ENCODE assay signal across 1 cellular context in the genomic region with DNA sequence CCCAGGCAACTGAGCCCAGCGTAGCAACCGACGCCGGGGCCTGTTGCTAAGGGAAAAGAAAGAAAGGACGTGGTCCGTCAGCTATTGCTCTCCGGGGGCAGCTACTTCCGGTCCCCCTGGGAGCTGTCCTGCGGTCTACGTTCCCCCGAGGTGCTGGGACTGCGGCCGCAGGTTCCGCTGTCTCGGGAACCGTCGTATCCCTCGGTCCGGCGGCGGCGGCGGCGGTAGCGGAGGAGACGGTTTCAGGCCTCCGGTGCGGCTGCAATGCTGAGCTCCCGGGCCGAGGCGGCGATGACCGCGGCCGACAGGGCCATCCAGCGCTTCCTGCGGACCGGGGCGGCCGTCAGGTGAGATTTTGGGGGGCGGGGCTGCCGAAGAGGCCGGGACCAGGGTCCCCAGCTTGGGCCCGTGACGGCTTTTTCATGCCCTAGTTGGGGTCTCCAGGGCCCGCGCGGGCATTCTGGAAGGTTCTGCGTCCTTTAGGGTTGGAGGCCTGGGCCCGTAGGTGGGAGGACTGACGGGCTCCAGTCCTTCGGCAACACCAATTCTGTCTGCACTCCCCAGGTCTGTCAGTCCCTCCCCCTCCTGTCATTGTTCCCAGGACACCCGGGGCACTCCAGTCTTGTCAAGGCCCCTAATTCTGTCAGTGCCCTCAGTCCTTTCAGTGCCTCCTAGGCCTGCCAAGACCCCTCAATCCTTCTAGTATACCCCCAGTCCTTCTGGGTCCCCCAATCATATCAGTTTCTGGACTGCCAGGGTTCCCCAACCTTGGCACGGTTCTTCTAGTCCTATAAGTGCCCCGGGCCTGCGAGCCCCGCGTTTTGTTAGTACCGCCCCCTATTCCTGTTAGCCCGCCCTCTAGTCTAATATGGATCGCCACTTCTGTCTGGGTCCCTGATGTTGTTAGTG.
TF ChIP-seq lines count a peak whose summit lies in the region.

A gene with protein sequence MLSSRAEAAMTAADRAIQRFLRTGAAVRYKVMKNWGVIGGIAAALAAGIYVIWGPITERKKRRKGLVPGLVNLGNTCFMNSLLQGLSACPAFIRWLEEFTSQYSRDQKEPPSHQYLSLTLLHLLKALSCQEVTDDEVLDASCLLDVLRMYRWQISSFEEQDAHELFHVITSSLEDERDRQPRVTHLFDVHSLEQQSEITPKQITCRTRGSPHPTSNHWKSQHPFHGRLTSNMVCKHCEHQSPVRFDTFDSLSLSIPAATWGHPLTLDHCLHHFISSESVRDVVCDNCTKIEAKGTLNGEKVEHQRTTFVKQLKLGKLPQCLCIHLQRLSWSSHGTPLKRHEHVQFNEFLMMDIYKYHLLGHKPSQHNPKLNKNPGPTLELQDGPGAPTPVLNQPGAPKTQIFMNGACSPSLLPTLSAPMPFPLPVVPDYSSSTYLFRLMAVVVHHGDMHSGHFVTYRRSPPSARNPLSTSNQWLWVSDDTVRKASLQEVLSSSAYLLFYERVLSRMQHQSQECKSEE (plus strand): TSS at position 162 of the 909 bp plus-strand sequence. CDS start 103 bp downstream, at position 265.

TF ChIP-seq in GM12878, 131 proteins besides CTCF, POLR2A, EP300 and RAD21 (continued from another document and continues in another):
- TF ChIP-seq NFIC (IDR thresholded peaks at IDR 0.05; ENCODE audit: low read depth, low read length) (no peak), SUZ12 (IDR thresholded peaks at IDR 0.05; ENCODE audit: unreplicated experiment) (no peak), ZNF622 (IDR thresholded peaks at IDR 0.05) (no peak), DPF2 (IDR thresholded peaks at IDR 0.05) (peak; percentile 70), EED (IDR thresholded peaks at IDR 0.05; ENCODE audit: low read depth) (peak; percentile 79), STAT1 (conservative IDR thresholded peaks at IDR 0.05) (peak; percentile 100), SMAD1 (IDR thresholded peaks at IDR 0.05; ENCODE audit: low read depth, partially characterized antibody) (no peak), LARP7 (IDR thresholded peaks at IDR 0.05) (peak; percentile 92), ZSCAN29 (IDR thresholded peaks at IDR 0.05) (peak; percentile 85), SMC3 (IDR thresholded peaks at IDR 0.05; ENCODE audit: borderline replicate concordance, low read length) (no peak), HCFC1 (IDR thresholded peaks at IDR 0.05; ENCODE audit: low read length) (peak; percentile 94), ZNF207 (IDR thresholded peaks at IDR 0.05; ENCODE audit: borderline replicate concordance) (peak; percentile 99), PAX5 (IDR thresholded peaks at IDR 0.05; ENCODE audit: borderline replicate concordance, low read depth, low read length) (peak; percentile 44; the same call in 1 of the 2 replicates), KDM1A (IDR thresholded peaks at IDR 0.05; ENCODE audit: borderline replicate concordance) (no peak), ETV6 (conservative IDR thresholded peaks at IDR 0.05 in 1 of 2, IDR thresholded peaks at IDR 0.05 in 1 of 2; ENCODE audit: borderline replicate concordance in 1 of 2, low read depth in 1 of 2) (peak in 1 of 2 experiments; percentile 67; a peak in 1 of 4 replicates), TBL1XR1 (IDR thresholded peaks at IDR 0.05; ENCODE audit: low read depth, low read length) (peak; percentile 56; the same call in 1 of the 2 replicates), ZNF24 (IDR thresholded peaks at IDR 0.05) (peak; percentile 72), MYC (IDR thresholded peaks at IDR 0.05; ENCODE audit: insufficient read depth, insufficient read length, insufficient replicate concordance, low read length, severe bottlenecking) (no peak), JUND (IDR thresholded peaks at IDR 0.05; ENCODE audit: low read depth, low read length) (no peak), ZZZ3 (IDR thresholded peaks at IDR 0.05; ENCODE audit: control insufficient read depth, insufficient read length, low read depth) (peak; percentile 72), FOXM1 (IDR thresholded peaks at IDR 0.05; ENCODE audit: low read depth, low read length) (no peak), RFX5 (IDR thresholded peaks at IDR 0.05; ENCODE audit: low read depth, low read length) (no peak), TAF1 (IDR thresholded peaks at IDR 0.05; ENCODE audit: borderline replicate concordance, low read depth, low read length) (peak; percentile 73), SMARCA5 (IDR thresholded peaks at IDR 0.05) (peak; percentile 84), KAT2A (conservative IDR thresholded peaks at IDR 0.05; ENCODE audit: control insufficient read depth, low read depth, low read length) (no peak), RAD51 (IDR thresholded peaks at IDR 0.05) (no peak)
- TF ChIP-seq, protein P1, sequence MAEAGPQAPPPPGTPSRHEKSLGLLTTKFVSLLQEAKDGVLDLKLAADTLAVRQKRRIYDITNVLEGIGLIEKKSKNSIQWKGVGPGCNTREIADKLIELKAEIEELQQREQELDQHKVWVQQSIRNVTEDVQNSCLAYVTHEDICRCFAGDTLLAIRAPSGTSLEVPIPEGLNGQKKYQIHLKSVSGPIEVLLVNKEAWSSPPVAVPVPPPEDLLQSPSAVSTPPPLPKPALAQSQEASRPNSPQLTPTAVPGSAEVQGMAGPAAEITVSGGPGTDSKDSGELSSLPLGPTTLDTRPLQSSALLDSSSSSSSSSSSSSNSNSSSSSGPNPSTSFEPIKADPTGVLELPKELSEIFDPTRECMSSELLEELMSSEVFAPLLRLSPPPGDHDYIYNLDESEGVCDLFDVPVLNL (IDR thresholded peaks at IDR 0.05; ENCODE audit: low read depth, low read length) = no peak
- TF ChIP-seq, protein P2, sequence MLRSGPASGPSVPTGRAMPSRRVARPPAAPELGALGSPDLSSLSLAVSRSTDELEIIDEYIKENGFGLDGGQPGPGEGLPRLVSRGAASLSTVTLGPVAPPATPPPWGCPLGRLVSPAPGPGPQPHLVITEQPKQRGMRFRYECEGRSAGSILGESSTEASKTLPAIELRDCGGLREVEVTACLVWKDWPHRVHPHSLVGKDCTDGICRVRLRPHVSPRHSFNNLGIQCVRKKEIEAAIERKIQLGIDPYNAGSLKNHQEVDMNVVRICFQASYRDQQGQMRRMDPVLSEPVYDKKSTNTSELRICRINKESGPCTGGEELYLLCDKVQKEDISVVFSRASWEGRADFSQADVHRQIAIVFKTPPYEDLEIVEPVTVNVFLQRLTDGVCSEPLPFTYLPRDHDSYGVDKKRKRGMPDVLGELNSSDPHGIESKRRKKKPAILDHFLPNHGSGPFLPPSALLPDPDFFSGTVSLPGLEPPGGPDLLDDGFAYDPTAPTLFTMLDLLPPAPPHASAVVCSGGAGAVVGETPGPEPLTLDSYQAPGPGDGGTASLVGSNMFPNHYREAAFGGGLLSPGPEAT (IDR thresholded peaks at IDR 0.05; ENCODE audit: low read depth) = peak; percentile 95
- TF ChIP-seq, protein P3, sequence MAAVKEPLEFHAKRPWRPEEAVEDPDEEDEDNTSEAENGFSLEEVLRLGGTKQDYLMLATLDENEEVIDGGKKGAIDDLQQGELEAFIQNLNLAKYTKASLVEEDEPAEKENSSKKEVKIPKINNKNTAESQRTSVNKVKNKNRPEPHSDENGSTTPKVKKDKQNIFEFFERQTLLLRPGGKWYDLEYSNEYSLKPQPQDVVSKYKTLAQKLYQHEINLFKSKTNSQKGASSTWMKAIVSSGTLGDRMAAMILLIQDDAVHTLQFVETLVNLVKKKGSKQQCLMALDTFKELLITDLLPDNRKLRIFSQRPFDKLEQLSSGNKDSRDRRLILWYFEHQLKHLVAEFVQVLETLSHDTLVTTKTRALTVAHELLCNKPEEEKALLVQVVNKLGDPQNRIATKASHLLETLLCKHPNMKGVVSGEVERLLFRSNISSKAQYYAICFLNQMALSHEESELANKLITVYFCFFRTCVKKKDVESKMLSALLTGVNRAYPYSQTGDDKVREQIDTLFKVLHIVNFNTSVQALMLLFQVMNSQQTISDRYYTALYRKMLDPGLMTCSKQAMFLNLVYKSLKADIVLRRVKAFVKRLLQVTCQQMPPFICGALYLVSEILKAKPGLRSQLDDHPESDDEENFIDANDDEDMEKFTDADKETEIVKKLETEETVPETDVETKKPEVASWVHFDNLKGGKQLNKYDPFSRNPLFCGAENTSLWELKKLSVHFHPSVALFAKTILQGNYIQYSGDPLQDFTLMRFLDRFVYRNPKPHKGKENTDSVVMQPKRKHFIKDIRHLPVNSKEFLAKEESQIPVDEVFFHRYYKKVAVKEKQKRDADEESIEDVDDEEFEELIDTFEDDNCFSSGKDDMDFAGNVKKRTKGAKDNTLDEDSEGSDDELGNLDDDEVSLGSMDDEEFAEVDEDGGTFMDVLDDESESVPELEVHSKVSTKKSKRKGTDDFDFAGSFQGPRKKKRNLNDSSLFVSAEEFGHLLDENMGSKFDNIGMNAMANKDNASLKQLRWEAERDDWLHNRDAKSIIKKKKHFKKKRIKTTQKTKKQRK (IDR thresholded peaks at IDR 0.05; ENCODE audit: low read depth, low read length) = no peak
- TF ChIP-seq, protein P4, sequence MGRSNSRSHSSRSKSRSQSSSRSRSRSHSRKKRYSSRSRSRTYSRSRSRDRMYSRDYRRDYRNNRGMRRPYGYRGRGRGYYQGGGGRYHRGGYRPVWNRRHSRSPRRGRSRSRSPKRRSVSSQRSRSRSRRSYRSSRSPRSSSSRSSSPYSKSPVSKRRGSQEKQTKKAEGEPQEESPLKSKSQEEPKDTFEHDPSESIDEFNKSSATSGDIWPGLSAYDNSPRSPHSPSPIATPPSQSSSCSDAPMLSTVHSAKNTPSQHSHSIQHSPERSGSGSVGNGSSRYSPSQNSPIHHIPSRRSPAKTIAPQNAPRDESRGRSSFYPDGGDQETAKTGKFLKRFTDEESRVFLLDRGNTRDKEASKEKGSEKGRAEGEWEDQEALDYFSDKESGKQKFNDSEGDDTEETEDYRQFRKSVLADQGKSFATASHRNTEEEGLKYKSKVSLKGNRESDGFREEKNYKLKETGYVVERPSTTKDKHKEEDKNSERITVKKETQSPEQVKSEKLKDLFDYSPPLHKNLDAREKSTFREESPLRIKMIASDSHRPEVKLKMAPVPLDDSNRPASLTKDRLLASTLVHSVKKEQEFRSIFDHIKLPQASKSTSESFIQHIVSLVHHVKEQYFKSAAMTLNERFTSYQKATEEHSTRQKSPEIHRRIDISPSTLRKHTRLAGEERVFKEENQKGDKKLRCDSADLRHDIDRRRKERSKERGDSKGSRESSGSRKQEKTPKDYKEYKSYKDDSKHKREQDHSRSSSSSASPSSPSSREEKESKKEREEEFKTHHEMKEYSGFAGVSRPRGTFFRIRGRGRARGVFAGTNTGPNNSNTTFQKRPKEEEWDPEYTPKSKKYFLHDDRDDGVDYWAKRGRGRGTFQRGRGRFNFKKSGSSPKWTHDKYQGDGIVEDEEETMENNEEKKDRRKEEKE (IDR thresholded peaks at IDR 0.05) = no peak
- TF ChIP-seq, protein P5, sequence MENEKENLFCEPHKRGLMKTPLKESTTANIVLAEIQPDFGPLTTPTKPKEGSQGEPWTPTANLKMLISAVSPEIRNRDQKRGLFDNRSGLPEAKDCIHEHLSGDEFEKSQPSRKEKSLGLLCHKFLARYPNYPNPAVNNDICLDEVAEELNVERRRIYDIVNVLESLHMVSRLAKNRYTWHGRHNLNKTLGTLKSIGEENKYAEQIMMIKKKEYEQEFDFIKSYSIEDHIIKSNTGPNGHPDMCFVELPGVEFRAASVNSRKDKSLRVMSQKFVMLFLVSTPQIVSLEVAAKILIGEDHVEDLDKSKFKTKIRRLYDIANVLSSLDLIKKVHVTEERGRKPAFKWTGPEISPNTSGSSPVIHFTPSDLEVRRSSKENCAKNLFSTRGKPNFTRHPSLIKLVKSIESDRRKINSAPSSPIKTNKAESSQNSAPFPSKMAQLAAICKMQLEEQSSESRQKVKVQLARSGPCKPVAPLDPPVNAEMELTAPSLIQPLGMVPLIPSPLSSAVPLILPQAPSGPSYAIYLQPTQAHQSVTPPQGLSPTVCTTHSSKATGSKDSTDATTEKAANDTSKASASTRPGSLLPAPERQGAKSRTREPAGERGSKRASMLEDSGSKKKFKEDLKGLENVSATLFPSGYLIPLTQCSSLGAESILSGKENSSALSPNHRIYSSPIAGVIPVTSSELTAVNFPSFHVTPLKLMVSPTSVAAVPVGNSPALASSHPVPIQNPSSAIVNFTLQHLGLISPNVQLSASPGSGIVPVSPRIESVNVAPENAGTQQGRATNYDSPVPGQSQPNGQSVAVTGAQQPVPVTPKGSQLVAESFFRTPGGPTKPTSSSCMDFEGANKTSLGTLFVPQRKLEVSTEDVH (IDR thresholded peaks at IDR 0.05; ENCODE audit: low read depth, partially characterized antibody) = peak; percentile 95
- TF ChIP-seq, protein P6, sequence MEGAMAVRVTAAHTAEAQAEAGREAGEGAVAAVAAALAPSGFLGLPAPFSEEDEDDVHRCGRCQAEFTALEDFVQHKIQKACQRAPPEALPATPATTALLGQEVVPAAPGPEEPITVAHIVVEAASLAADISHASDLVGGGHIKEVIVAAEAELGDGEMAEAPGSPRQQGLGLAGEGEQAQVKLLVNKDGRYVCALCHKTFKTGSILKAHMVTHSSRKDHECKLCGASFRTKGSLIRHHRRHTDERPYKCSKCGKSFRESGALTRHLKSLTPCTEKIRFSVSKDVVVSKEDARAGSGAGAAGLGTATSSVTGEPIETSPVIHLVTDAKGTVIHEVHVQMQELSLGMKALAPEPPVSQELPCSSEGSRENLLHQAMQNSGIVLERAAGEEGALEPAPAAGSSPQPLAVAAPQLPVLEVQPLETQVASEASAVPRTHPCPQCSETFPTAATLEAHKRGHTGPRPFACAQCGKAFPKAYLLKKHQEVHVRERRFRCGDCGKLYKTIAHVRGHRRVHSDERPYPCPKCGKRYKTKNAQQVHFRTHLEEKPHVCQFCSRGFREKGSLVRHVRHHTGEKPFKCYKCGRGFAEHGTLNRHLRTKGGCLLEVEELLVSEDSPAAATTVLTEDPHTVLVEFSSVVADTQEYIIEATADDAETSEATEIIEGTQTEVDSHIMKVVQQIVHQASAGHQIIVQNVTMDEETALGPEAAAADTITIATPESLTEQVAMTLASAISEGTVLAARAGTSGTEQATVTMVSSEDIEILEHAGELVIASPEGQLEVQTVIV (IDR thresholded peaks at IDR 0.05; ENCODE audit: borderline replicate concordance, partially characterized antibody) = peak; percentile 63
- TF ChIP-seq, protein P7, sequence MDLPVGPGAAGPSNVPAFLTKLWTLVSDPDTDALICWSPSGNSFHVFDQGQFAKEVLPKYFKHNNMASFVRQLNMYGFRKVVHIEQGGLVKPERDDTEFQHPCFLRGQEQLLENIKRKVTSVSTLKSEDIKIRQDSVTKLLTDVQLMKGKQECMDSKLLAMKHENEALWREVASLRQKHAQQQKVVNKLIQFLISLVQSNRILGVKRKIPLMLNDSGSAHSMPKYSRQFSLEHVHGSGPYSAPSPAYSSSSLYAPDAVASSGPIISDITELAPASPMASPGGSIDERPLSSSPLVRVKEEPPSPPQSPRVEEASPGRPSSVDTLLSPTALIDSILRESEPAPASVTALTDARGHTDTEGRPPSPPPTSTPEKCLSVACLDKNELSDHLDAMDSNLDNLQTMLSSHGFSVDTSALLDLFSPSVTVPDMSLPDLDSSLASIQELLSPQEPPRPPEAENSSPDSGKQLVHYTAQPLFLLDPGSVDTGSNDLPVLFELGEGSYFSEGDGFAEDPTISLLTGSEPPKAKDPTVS (IDR thresholded peaks at IDR 0.05; ENCODE audit: low read depth, low read length) = no peak
- TF ChIP-seq, protein P8, sequence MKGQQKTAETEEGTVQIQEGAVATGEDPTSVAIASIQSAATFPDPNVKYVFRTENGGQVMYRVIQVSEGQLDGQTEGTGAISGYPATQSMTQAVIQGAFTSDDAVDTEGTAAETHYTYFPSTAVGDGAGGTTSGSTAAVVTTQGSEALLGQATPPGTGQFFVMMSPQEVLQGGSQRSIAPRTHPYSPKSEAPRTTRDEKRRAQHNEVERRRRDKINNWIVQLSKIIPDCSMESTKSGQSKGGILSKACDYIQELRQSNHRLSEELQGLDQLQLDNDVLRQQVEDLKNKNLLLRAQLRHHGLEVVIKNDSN (IDR thresholded peaks at IDR 0.05; ENCODE audit: borderline replicate concordance, extremely low read length, insufficient read depth, low read depth, low read length) = peak; percentile 12
